Comparison of ENCODE assay signal across 28 cellular contexts in genomic region chrX:110155759-110156158, GRCh38.
"Had no signal": no experiment of that assay in that cellular context is flagged by ENCODE, and none has a peak within 500 bp of the region (broad histone marks: within the 10 kb centered on the region; RNA-seq: fewer than 3 reads in every experiment).

No MANE protein-coding gene starts in this region.

- H3K4me1 Mint-ChIP-seq: mesothelial cell of epicardium had no signal

- ATAC-seq: natural killer cell; right cardiac atrium; stimulated activated naive CD8-positive, alpha-beta T cell treated with anti-CD3 and anti-CD28 coated beads, Interleukin-15, amount 100 ng/mL, for 72 hours had no signal

- H3K4me3 ChIP-seq: left ventricle myocardium inferior, lung, neural progenitor cell, ovary, prostate gland, sigmoid colon, spleen, tibial nerve, uterus had no signal

- DNase-seq: hypothalamus; islet precursor cell; left ventricle myocardium inferior; mesendoderm; natural killer cell; nephron progenitor cell; ovary; retina; right cardiac atrium; sigmoid colon; spleen; stimulated activated CD4-positive, alpha-beta T cell treated with anti-CD3 and anti-CD28 coated beads, Interleukin-1b, Interleukin-23, amount 100 ng/mL, for 48 hours; stimulated activated CD4-positive, alpha-beta T cell treated with anti-CD3 and anti-CD28 coated beads, Interleukin-2, amount 100 ng/mL, for 48 hours; stimulated activated CD4-positive, alpha-beta T cell treated with anti-CD3 and anti-CD28 coated beads, Interleukin-4, amount 100 ng/mL, for 4 hours; stimulated activated CD8-positive, alpha-beta memory T cell treated with anti-CD3 and anti-CD28 coated beads, Interleukin-4, amount 100 ng/mL, for 48 hours; stimulated activated naive CD4-positive, alpha-beta T cell treated with Interleukin-2 at 50 U/mL for 16 hours; stimulated activated naive CD8-positive, alpha-beta T cell treated with anti-CD3 and anti-CD28 coated beads, Interleukin-15, amount 100 ng/mL, for 72 hours; substantia nigra; uterus had no signal

- H3K4me1 ChIP-seq: neural progenitor cell, prostate gland, sigmoid colon, uterus had no signal

- H3K27me3 ChIP-seq: neural progenitor cell, neutrophil, ovary, sigmoid colon, spleen, uterus had no signal

- H3K4me3 Mint-ChIP-seq: mesothelial cell of epicardium; naive B cell; natural killer cell; nephron progenitor cell; neural progenitor cell; stimulated activated naive CD8-positive, alpha-beta T cell treated with anti-CD3 and anti-CD28 coated beads, Interleukin-15, amount 100 ng/mL, for 72 hours; type B pancreatic cell had no signal

- H3K27ac ChIP-seq: left ventricle myocardium inferior, neural progenitor cell, neutrophil, ovary, prostate gland, sigmoid colon, spleen, tibial nerve, uterus had no signal

- H3K9me3 ChIP-seq: left ventricle myocardium inferior, neutrophil, ovary, prostate gland, sigmoid colon, spleen, tibial nerve, uterus had no signal

- FAIRE-seq: small intestine had no signal

- H3K9ac ChIP-seq: neural progenitor cell had no signal

- H3K27ac Mint-ChIP-seq: mesothelial cell of epicardium; natural killer cell; nephron progenitor cell; stimulated activated naive CD8-positive, alpha-beta T cell treated with anti-CD3 and anti-CD28 coated beads, Interleukin-15, amount 100 ng/mL, for 72 hours; type B pancreatic cell had no signal

- H3K9me3 Mint-ChIP-seq: mesothelial cell of epicardium; naive B cell; natural killer cell; nephron progenitor cell; neural progenitor cell; stimulated activated naive CD8-positive, alpha-beta T cell treated with anti-CD3 and anti-CD28 coated beads, Interleukin-15, amount 100 ng/mL, for 72 hours; type B pancreatic cell had no signal

- H3K4me2 ChIP-seq: neural progenitor cell had no signal

- H3K36me3 Mint-ChIP-seq: mesothelial cell of epicardium, naive B cell, natural killer cell had no signal

- H2AFZ ChIP-seq: neural progenitor cell had no signal

- H3K36me3 ChIP-seq: left ventricle myocardium inferior, neural progenitor cell, ovary, prostate gland, sigmoid colon, spleen, tibial nerve, uterus had no signal
